14 cellular contexts compared by ENCODE assay signal in the genomic region with DNA sequence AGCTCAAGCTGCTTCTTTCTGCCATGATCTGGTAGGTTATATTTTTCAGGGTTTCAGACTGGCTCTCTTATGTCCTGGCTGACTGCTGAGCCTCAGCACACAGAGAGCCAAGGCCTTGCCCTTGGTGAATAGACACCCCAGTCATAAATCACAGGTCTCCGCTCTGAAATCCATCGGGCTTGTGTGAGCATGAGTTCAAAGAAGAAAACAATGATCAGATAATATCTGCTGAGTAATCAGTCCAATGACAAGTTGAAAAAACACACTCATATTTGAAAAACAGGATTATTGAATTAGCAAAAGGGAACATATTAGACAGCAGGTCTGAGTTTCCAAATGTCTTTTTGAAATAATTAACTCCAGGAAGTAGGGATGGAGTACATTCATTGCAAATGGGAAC.
"Had no signal": no experiment of that assay in that cellular context is flagged by ENCODE, and none has a peak within 500 bp of the region (broad histone marks: within the 10 kb centered on the region; RNA-seq: fewer than 3 reads in every experiment).

No MANE protein-coding gene starts in this region.

- ATAC-seq: activated naive CD8-positive, alpha-beta T cell treated with anti-CD3 and anti-CD28 coated beads, Interleukin-2, amount 50 U/mL, for 24 hours had no signal

- H3K9ac ChIP-seq: neural progenitor cell had no signal

- H3K4me1 ChIP-seq: neural progenitor cell had no signal

- H3K4me3 Mint-ChIP-seq: activated naive CD4-positive, alpha-beta T cell treated with anti-CD3 and anti-CD28 coated beads for 36 hours; activated naive CD8-positive, alpha-beta T cell treated with anti-CD3 and anti-CD28 coated beads, Interleukin-2, amount 50 U/mL, for 24 hours; endodermal cell; naive B cell; neural progenitor cell had no signal

- H3K9me3 Mint-ChIP-seq: activated naive CD4-positive, alpha-beta T cell treated with anti-CD3 and anti-CD28 coated beads for 36 hours; activated naive CD8-positive, alpha-beta T cell treated with anti-CD3 and anti-CD28 coated beads, Interleukin-2, amount 50 U/mL, for 24 hours; activated T-helper 2 cell treated with anti-CD3 and anti-CD28 coated beads, Interferon-gamma antibody, Interleukin-2, Interleukin-4, amounts not matched to agents 10 μg/mL and 5 μg/mL and 100 μg/mL, durations not matched to agents 14 hours and 24 hours and 36 hours; naive B cell; neural progenitor cell had no signal

- H3K9me3 ChIP-seq: esophagus muscularis mucosa had no signal

- H3K36me3 ChIP-seq: esophagus muscularis mucosa, neural progenitor cell had no signal

- DNase-seq: activated CD4-positive, alpha-beta T cell treated with anti-CD3 and anti-CD28 coated beads, Interleukin-2, amount 50 U/mL, for 4 hours; activated CD4-positive, CD25-positive, alpha-beta regulatory T cell treated with anti-CD3 and anti-CD28 coated beads, Interleukin-2, amount 50 U/mL, for 72 hours; activated naive CD4-positive, alpha-beta T cell treated with anti-CD3 and anti-CD28 coated beads for 36 hours; activated naive CD8-positive, alpha-beta T cell treated with anti-CD3 and anti-CD28 coated beads, Interleukin-2, amount 50 U/mL, for 24 hours; dorsolateral prefrontal cortex; endodermal cell; foreskin melanocyte; head of caudate nucleus; naive B cell; stimulated activated CD4-positive, alpha-beta T cell treated with anti-CD3 and anti-CD28 coated beads, Interleukin-12 subunit alpha, Interleukin-12 subunit beta, amount 100 ng/mL, for 4 hours; stimulated activated CD4-positive, alpha-beta T cell treated with anti-CD3 and anti-CD28 coated beads, Interleukin-2, amount 100 ng/mL, for 24 hours had no signal

- H3K27ac ChIP-seq: dorsolateral prefrontal cortex, esophagus muscularis mucosa, neural progenitor cell had no signal

- H3K4me2 ChIP-seq: neural progenitor cell had no signal

- H3K36me3 Mint-ChIP-seq: naive B cell, neural progenitor cell had no signal

- H3K4me1 Mint-ChIP-seq: activated naive CD8-positive, alpha-beta T cell treated with anti-CD3 and anti-CD28 coated beads, Interleukin-2, amount 50 U/mL, for 24 hours; naive B cell had no signal

- H3K4me3 ChIP-seq: dorsolateral prefrontal cortex, esophagus muscularis mucosa, neural progenitor cell had no signal

- H3K27me3 ChIP-seq: dorsolateral prefrontal cortex had no signal

- H2AFZ ChIP-seq: neural progenitor cell had no signal

- H3K27ac Mint-ChIP-seq: activated naive CD4-positive, alpha-beta T cell treated with anti-CD3 and anti-CD28 coated beads for 36 hours; activated naive CD8-positive, alpha-beta T cell treated with anti-CD3 and anti-CD28 coated beads, Interleukin-2, amount 50 U/mL, for 24 hours; activated T-helper 2 cell treated with anti-CD3 and anti-CD28 coated beads, Interferon-gamma antibody, Interleukin-2, Interleukin-4, amounts not matched to agents 10 μg/mL and 5 μg/mL and 100 μg/mL, durations not matched to agents 14 hours and 24 hours and 36 hours; endodermal cell; neural progenitor cell had no signal
